Comparison of ENCODE assay signal across 17 cellular contexts in genomic region chr16:25024900-25025299, GRCh38. TPM values are rescaled to one million over a fixed set of nuclear protein-coding genes. Genes with fewer than 3 reads are reported as not detected.
DNase-seq lines count a peak whose midpoint lies in the region; ATAC-seq, FAIRE-seq and TF ChIP-seq lines count a peak whose summit lies in the region.
"Had no signal": no experiment of that assay in that cellular context is flagged by ENCODE, and none has a peak within 500 bp of the region (broad histone marks: within the 10 kb centered on the region; RNA-seq: fewer than 3 reads in every experiment).

No MANE protein-coding gene starts in this region.

- no peaks in the 10 kb centered on the region for H3K36me3 Mint-ChIP-seq in astrocyte (ENCODE audit: low read depth, unreplicated experiment)
- H3K36me3 Mint-ChIP-seq: CD4-positive, alpha-beta memory T cell; IgD-negative memory B cell had no signal

- H3K18ac ChIP-seq in IMR-90 (ENCODE audit: low read depth, low read length): no peak overlapping the region

- peak overlapping the region; percentile 21 for H3K27ac Mint-ChIP-seq in astrocyte (ENCODE audit: unreplicated experiment)
- H3K27ac Mint-ChIP-seq: HFFc6 had no signal

- no peaks in the 10 kb centered on the region for H3K9me3 ChIP-seq in IMR-90 (ENCODE audit: control insufficient read depth, insufficient read depth, low read length)
- no peaks in the 10 kb centered on the region for H3K9me3 ChIP-seq in astrocyte (ENCODE audit: insufficient read depth, low read depth, low read length)
- no peaks in the 10 kb centered on the region for H3K9me3 ChIP-seq in hepatocyte (ENCODE audit: low read depth)
- H3K9me3 ChIP-seq: BE2C had no signal

- H2BK15ac ChIP-seq in IMR-90 (ENCODE audit: low read depth, low read length): no peak overlapping the region

- no peak overlapping the region for H3K56ac ChIP-seq in IMR-90 (ENCODE audit: extremely low read depth, insufficient read depth, low read length)

- H3K27me3 Mint-ChIP-seq in astrocyte (ENCODE audit: low read depth, unreplicated experiment): peaks cover 8% of the 10 kb centered on the region
- H3K27me3 Mint-ChIP-seq: CD4-positive, alpha-beta memory T cell; IgD-negative memory B cell had no signal

- no TSS peak for BruUV-seq in IMR-90 (replicated peaks; lab: Mats Ljungman, UMichigan)

- POLR2A ChIA-PET in IMR-90 (lab: Charles Lee; ENCODE audit: unreplicated experiment): no interaction called here

- H3K23ac ChIP-seq in IMR-90 (ENCODE audit: low read depth, low read length): no peak overlapping the region

- peaks cover 3% of the 10 kb centered on the region; the same call in 1 of the 2 replicates for H3K9me1 ChIP-seq in IMR-90 (ENCODE audit: insufficient read depth, low read length)

- H3K4me3 Mint-ChIP-seq in astrocyte (ENCODE audit: unreplicated experiment): no peak overlapping the region
- H3K4me3 Mint-ChIP-seq: CD4-positive, alpha-beta memory T cell; HFFc6 had no signal

- DNase-seq in IMR-90 (no peak), astrocyte (ENCODE audit: low read depth) (no peak), hepatocyte (ENCODE audit: low spot score) (no peak), pons (ENCODE audit: low spot score) (peak; percentile 60), NCI-H2227 (lab: John Stamatoyannopoulos, UW; ENCODE audit: unreplicated experiment) (no peak)
- DNase-seq: BE2C; CD4-positive, alpha-beta memory T cell; DMS79; HCEC 1CT; HFFc6 had no signal

- H3K4me3 ChIP-seq in IMR-90 (ENCODE audit: insufficient read depth, low read depth, low read length) (no peak overlapping the region), astrocyte (ENCODE audit: insufficient read depth, low read depth, low read length) (no peak overlapping the region), hepatocyte (no peak overlapping the region)
- H3K4me3 ChIP-seq: GM12878 had no signal

- CTCF ChIA-PET in IMR-90 (lab: Yijun Ruan, JAX): no interaction called here

- H3K27me3 ChIP-seq in IMR-90 (ENCODE audit: control insufficient read depth, insufficient read depth, low read length) (no peaks in the 10 kb centered on the region), astrocyte (ENCODE audit: insufficient read depth, low read length) (no peaks in the 10 kb centered on the region), hepatocyte (no peaks in the 10 kb centered on the region)
- H3K27me3 ChIP-seq: BE2C had no signal

- H4K20me1 ChIP-seq in IMR-90 (ENCODE audit: insufficient read depth, low read length) (no peaks in the 10 kb centered on the region), astrocyte (ENCODE audit: insufficient read depth, low read length) (no peaks in the 10 kb centered on the region), hepatocyte (ENCODE audit: insufficient read depth, poor library complexity, severe bottlenecking) (no peaks in the 10 kb centered on the region)

- no peaks in the 10 kb centered on the region for H3K79me1 ChIP-seq in IMR-90 (ENCODE audit: low read depth in 1 of 2, low read length in 2 of 2)

- H3K9me2 ChIP-seq in hepatocyte (replicated peaks; ENCODE audit: insufficient read depth): no peaks in the 10 kb centered on the region

- H3K36me3 ChIP-seq in IMR-90 (ENCODE audit: control insufficient read depth, insufficient read depth, low read length) (no peaks in the 10 kb centered on the region), astrocyte (ENCODE audit: insufficient read depth, low read length) (no peaks in the 10 kb centered on the region), hepatocyte (replicated peaks; ENCODE audit: insufficient read depth, low read depth) (no peaks in the 10 kb centered on the region)
- H3K36me3 ChIP-seq: BE2C had no signal

- no peak overlapping the region for H4K5ac ChIP-seq in IMR-90 (ENCODE audit: low read depth, low read length)

- intact Hi-C loops in IMR-90 (cut with micrococcal nuclease): no loop called here

- H3K4me1 Mint-ChIP-seq in astrocyte (ENCODE audit: low read depth, unreplicated experiment): peaks cover 3% of the 10 kb centered on the region

- no peak for TF ChIP-seq CTCF in IMR-90 (conservative IDR thresholded peaks at IDR 0.05; ENCODE audit: low read depth, low read length)
- TF ChIP-seq CTCF in astrocyte (IDR thresholded peaks at IDR 0.05; ENCODE audit: insufficient read depth, low read depth, low read length): no peak
- TF ChIP-seq CTCF in hepatocyte (IDR thresholded peaks at IDR 0.05; ENCODE audit: poor library complexity): no peak

- peak overlapping the region; percentile 27; the same call in 1 of the 2 replicates for H2BK120ac ChIP-seq in IMR-90 (ENCODE audit: low read depth, low read length)

- no peak for TF ChIP-seq POLR2A in IMR-90 (IDR thresholded peaks at IDR 0.05; ENCODE audit: low read depth, low read length)

- H3K4me2 ChIP-seq in IMR-90 (ENCODE audit: low read depth, low read length) (no peak overlapping the region), astrocyte (ENCODE audit: low read length) (no peak overlapping the region), hepatocyte (no peak overlapping the region)

- H3K4me1 ChIP-seq in IMR-90 (ENCODE audit: control insufficient read depth, insufficient read depth, low read length): no peaks in the 10 kb centered on the region; the same call in 1 of the 2 replicates
- no peaks in the 10 kb centered on the region for H3K4me1 ChIP-seq in astrocyte (ENCODE audit: insufficient read depth, low read length)
- H3K4me1 ChIP-seq in hepatocyte (ENCODE audit: insufficient read depth): no peaks in the 10 kb centered on the region
- H3K4me1 ChIP-seq: BE2C had no signal

- H3K9ac ChIP-seq in IMR-90 (ENCODE audit: low read depth, low read length) (no peak overlapping the region), astrocyte (ENCODE audit: low read length) (no peak overlapping the region)

- peak overlapping the region; percentile 58; the same call in 1 of the 2 replicates for H3K14ac ChIP-seq in IMR-90 (replicated peaks; ENCODE audit: low read depth, low read length)

- FAIRE-seq in astrocyte (lab: Jason Lieb, UNC): no peak
- FAIRE-seq: A204.1, GM12878, GM18507 had no signal

- ATAC-seq in IMR-90 (ENCODE audit: low read depth) (no peak), HG02884 (IDR thresholded peaks at IDR 0.05; ENCODE audit: unreplicated experiment) (no peak), HG03457 (IDR thresholded peaks at IDR 0.05; ENCODE audit: unreplicated experiment) (no peak)
- ATAC-seq: GM12878 had no signal

- H3K27ac ChIP-seq in IMR-90 (ENCODE audit: insufficient read depth, low read length): no peak overlapping the region
- no peak overlapping the region for H3K27ac ChIP-seq in astrocyte (ENCODE audit: low read depth, low read length)
- peak overlapping the region; percentile 20 for H3K27ac ChIP-seq in hepatocyte
- H3K27ac ChIP-seq: C4-2B had no signal

- H3K79me2 ChIP-seq in astrocyte (ENCODE audit: insufficient read depth, low read length): no peaks in the 10 kb centered on the region
- H3K79me2 ChIP-seq in hepatocyte: no peaks in the 10 kb centered on the region

- TF ChIP-seq RAD21 in IMR-90 (IDR thresholded peaks at IDR 0.05; ENCODE audit: low read length): no peak

- H2AFZ ChIP-seq in IMR-90 (replicated peaks; ENCODE audit: low read length, poor library complexity) (no peak overlapping the region), astrocyte (ENCODE audit: low read depth, low read length) (no peak overlapping the region), hepatocyte (no peak overlapping the region)

- in situ Hi-C loops in IMR-90 (cut with MboI; ENCODE audit: low sequenced_read_pairs): no loop called here

- no peak overlapping the region for H2BK5ac ChIP-seq in IMR-90 (ENCODE audit: low read depth, low read length, poor library complexity, severe bottlenecking)

- no peak overlapping the region for H4K8ac ChIP-seq in IMR-90 (ENCODE audit: low read depth in 2 of 2, low read length in 2 of 2)

- no peak overlapping the region for H2AK5ac ChIP-seq in IMR-90 (ENCODE audit: low read depth, low read length)

- no peak overlapping the region for H2AK9ac ChIP-seq in IMR-90 (replicated peaks; ENCODE audit: low read depth, low read length, poor library complexity)

- H3K9me3 Mint-ChIP-seq in astrocyte (ENCODE audit: unreplicated experiment): peaks cover 2% of the 10 kb centered on the region
- H3K9me3 Mint-ChIP-seq: HFFc6, IgD-negative memory B cell had no signal

- dilution Hi-C loops in IMR-90 (cut with HindIII; ENCODE audit: low sequenced_read_pairs, unreplicated experiment): no loop called here

- no peak overlapping the region for H3K4ac ChIP-seq in IMR-90 (ENCODE audit: low read depth, low read length)

- no CpG with 5 or more reads among the region's 1 CpG for WGBS in IMR-90 (ENCODE audit: extremely low coverage in 2 of 2, insufficient read length in 1 of 2), 2 experiments
- 30% methylated on average over 1 of the region's 1 CpG for WGBS in hepatocyte (ENCODE audit: low lambda C conversion rate, missing lambda C conversion rate)

- H2BK20ac ChIP-seq in IMR-90 (ENCODE audit: low read depth, low read length): no peak overlapping the region

- H4K91ac ChIP-seq in IMR-90 (ENCODE audit: insufficient read depth, low read depth, low read length): no peak overlapping the region

TF ChIP-seq in IMR-90, 13 proteins besides CTCF, POLR2A, EP300 and RAD21 (continues in another document):
- TF ChIP-seq SMC3 (IDR thresholded peaks at IDR 0.05; ENCODE audit: low read depth, low read length) (no peak), RFX5 (IDR thresholded peaks at IDR 0.05; ENCODE audit: low read depth, low read length) (no peak), MXI1 (IDR thresholded peaks at IDR 0.05; ENCODE audit: borderline replicate concordance, low read depth, low read length) (no peak), ELK1 (IDR thresholded peaks at IDR 0.05; ENCODE audit: borderline replicate concordance, low read depth, low read length) (no peak)
- TF ChIP-seq, protein P1, sequence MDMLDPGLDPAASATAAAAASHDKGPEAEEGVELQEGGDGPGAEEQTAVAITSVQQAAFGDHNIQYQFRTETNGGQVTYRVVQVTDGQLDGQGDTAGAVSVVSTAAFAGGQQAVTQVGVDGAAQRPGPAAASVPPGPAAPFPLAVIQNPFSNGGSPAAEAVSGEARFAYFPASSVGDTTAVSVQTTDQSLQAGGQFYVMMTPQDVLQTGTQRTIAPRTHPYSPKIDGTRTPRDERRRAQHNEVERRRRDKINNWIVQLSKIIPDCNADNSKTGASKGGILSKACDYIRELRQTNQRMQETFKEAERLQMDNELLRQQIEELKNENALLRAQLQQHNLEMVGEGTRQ (IDR thresholded peaks at IDR 0.05; ENCODE audit: low read depth, low read length): no peak

RNA-seq across cellular contexts. Expression of gene ARHGAP17, which starts 9.7 kb away (rescaled TPM):
- 27.6 and 29.4 TPM in 2 replicates for total RNA-seq in IMR-90 (2012; rRNA removed)
- 60.1 and 65.0 TPM in 2 replicates for polyA plus RNA-seq in IMR-90 (2012; rRNA removed)
- polyA plus RNA-seq in IMR-90 (2012; cell fraction: cytosol; rRNA removed): 40.0 and 40.7 TPM in 2 replicates
- 81.6 and 132 TPM in 2 replicates for polyA plus RNA-seq in IMR-90 (2012; cell fraction: nucleus; rRNA removed; ENCODE audit: low replicate concordance)
- total RNA-seq in astrocyte: 71.2 and 75.2 TPM in 2 replicates
- total RNA-seq in hepatocyte: 41.0 and 50.1 TPM in 2 replicates
- 55.8 and 56.1 TPM in 2 replicates for polyA plus RNA-seq in hepatocyte
